1 cellular context compared by ENCODE assay signal in genomic region chr13:99282264-99283231, GRCh38.
TF ChIP-seq lines count a peak whose summit lies in the region.

No MANE protein-coding gene starts in this region.

TF ChIP-seq in GM12878, 131 proteins besides CTCF, POLR2A, EP300 and RAD21 (continues in another document):
- TF ChIP-seq E2F4 (IDR thresholded peaks at IDR 0.05; ENCODE audit: low read depth, low read length): no peak
- TF ChIP-seq MLLT1 (IDR thresholded peaks at IDR 0.05): no peak
- TF ChIP-seq ZNF217 (IDR thresholded peaks at IDR 0.05): peak; percentile 65
- no peak for TF ChIP-seq EGR1 (IDR thresholded peaks at IDR 0.05; ENCODE audit: borderline replicate concordance in 1 of 2, low read depth in 2 of 2, low read length in 2 of 2)
- TF ChIP-seq SP1 (IDR thresholded peaks at IDR 0.05; ENCODE audit: low read depth, low read length): no peak
- no peak for TF ChIP-seq NRF1 (conservative IDR thresholded peaks at IDR 0.05; ENCODE audit: low read depth, low read length)
- TF ChIP-seq HSF1 (IDR thresholded peaks at IDR 0.05; ENCODE audit: low read depth, low read length): no peak
- TF ChIP-seq PKNOX1 (IDR thresholded peaks at IDR 0.05): no peak
- no peak for TF ChIP-seq CHD2 (IDR thresholded peaks at IDR 0.05; ENCODE audit: borderline replicate concordance, low read depth, low read length)
- no peak for TF ChIP-seq ESRRA (IDR thresholded peaks at IDR 0.05; ENCODE audit: low read length)
- TF ChIP-seq TARDBP (IDR thresholded peaks at IDR 0.05; ENCODE audit: borderline replicate concordance): no peak
- no peak for TF ChIP-seq E2F8 (IDR thresholded peaks at IDR 0.05; ENCODE audit: low read depth, partially characterized antibody)
- TF ChIP-seq SMC3 (IDR thresholded peaks at IDR 0.05; ENCODE audit: borderline replicate concordance, low read length): no peak
- no peak for TF ChIP-seq FOXK2 (IDR thresholded peaks at IDR 0.05)
- no peak for TF ChIP-seq RAD51 (IDR thresholded peaks at IDR 0.05)
- peak; percentile 94 for TF ChIP-seq MEF2B (IDR thresholded peaks at IDR 0.05; ENCODE audit: partially characterized antibody, poor library complexity, severe bottlenecking)
- TF ChIP-seq IRF3 (IDR thresholded peaks at IDR 0.05): no peak
- no peak for TF ChIP-seq RCOR1 (conservative IDR thresholded peaks at IDR 0.05; ENCODE audit: low read depth, low read length)
- peak; percentile 87 for TF ChIP-seq MTA2 (IDR thresholded peaks at IDR 0.05; ENCODE audit: low read depth)
- TF ChIP-seq NR2C2 (IDR thresholded peaks at IDR 0.05; ENCODE audit: borderline replicate concordance, control insufficient read depth, insufficient read length, low read depth): no peak
- TF ChIP-seq POLR2AphosphoS2 (IDR thresholded peaks at IDR 0.05; ENCODE audit: low read depth, low read length): no peak
- 0 out of 2 replicates have a peak, but pooled peaks have one; percentile 90 for TF ChIP-seq MTA3 (IDR thresholded peaks at IDR 0.05; ENCODE audit: borderline replicate concordance, low read length)
- peak; percentile 92 for TF ChIP-seq DPF2 (IDR thresholded peaks at IDR 0.05)
- peak; percentile 63; the same call in 1 of the 2 replicates for TF ChIP-seq SMARCA5 (IDR thresholded peaks at IDR 0.05)
- no peak for TF ChIP-seq SIN3A (IDR thresholded peaks at IDR 0.05; ENCODE audit: low read depth, low read length)
- TF ChIP-seq CREM (IDR thresholded peaks at IDR 0.05; ENCODE audit: low read depth): peak; percentile 75
- no peak for TF ChIP-seq PRDM15 (CRISPR knock-in tag; IDR thresholded peaks at IDR 0.05)
- TF ChIP-seq ZNF384 (IDR thresholded peaks at IDR 0.05; ENCODE audit: borderline replicate concordance, low read depth, low read length): no peak
- TF ChIP-seq GATAD2B (conservative IDR thresholded peaks at IDR 0.05; ENCODE audit: low read depth): no peak; the same call in 1 of the 2 replicates
- TF ChIP-seq MYB (IDR thresholded peaks at IDR 0.05; ENCODE audit: borderline replicate concordance, low read depth, low read length): no peak
- TF ChIP-seq STAT3 (IDR thresholded peaks at IDR 0.05; ENCODE audit: low read depth, low read length): no peak
- TF ChIP-seq CUX1 (IDR thresholded peaks at IDR 0.05; ENCODE audit: insufficient replicate concordance, low read depth, low read length): no peak
- no peak for TF ChIP-seq USF2 (IDR thresholded peaks at IDR 0.05; ENCODE audit: borderline replicate concordance, low read depth, low read length)
- TF ChIP-seq SMAD5 (IDR thresholded peaks at IDR 0.05; ENCODE audit: low read depth): no peak
- TF ChIP-seq IKZF2 (IDR thresholded peaks at IDR 0.05): peak; percentile 89 to 94
- TF ChIP-seq TCF12 (IDR thresholded peaks at IDR 0.05; ENCODE audit: low read depth, low read length): 0 out of 2 replicates have a peak, but pooled peaks have one; percentile 19
- no peak for TF ChIP-seq BACH1 (IDR thresholded peaks at IDR 0.05; ENCODE audit: borderline replicate concordance)
- TF ChIP-seq IKZF1 (conservative IDR thresholded peaks at IDR 0.05): peak; percentile 74
- no peak for TF ChIP-seq HCFC1 (IDR thresholded peaks at IDR 0.05; ENCODE audit: low read length)
- TF ChIP-seq ELK1 (IDR thresholded peaks at IDR 0.05; ENCODE audit: low read depth, low read length): no peak
